25 cellular contexts compared by ENCODE assay signal in genomic region chr14:74695406-74695805, GRCh38.
"Had no signal": no experiment of that assay in that cellular context is flagged by ENCODE, and none has a peak within 500 bp of the region (broad histone marks: within the 10 kb centered on the region; RNA-seq: fewer than 3 reads in every experiment).

No MANE protein-coding gene starts in this region.

- H3K9me3 Mint-ChIP-seq: activated CD4-positive, alpha-beta memory T cell treated with anti-CD3 and anti-CD28 coated beads, Interleukin-2, amount 10 ng/mL, durations not matched to agents 7 days and 5 days; activated CD4-positive, alpha-beta T cell treated with anti-CD3 and anti-CD28 coated beads, Interleukin-2, amount 10 ng/mL, durations not matched to agents 24 days and 14 days; activated naive CD8-positive, alpha-beta T cell treated with anti-CD3 and anti-CD28 coated beads for 36 hours; activated T-helper 17 cell treated with anti-CD3 and anti-CD28 coated beads, Interleukin-2, amount 50 U/mL, for 72 hours; naive thymus-derived CD4-positive, alpha-beta T cell; neural crest cell; stimulated activated memory B cell treated with anti-CD40 and anti-IgM and Interleukin-4, amounts not matched to agents 10 μg/mL and 1 μg/mL and 100 μg/mL, for 72 hours; T-cell had no signal

- H3K27ac ChIP-seq: thoracic aorta, upper lobe of left lung had no signal

- H3K27me3 ChIP-seq: left lung, upper lobe of left lung had no signal

- H3K4me3 ChIP-seq: left lung, lung, thoracic aorta, upper lobe of left lung had no signal

- H3K27ac Mint-ChIP-seq: activated CD4-positive, alpha-beta memory T cell treated with anti-CD3 and anti-CD28 coated beads, Interleukin-2, amount 10 ng/mL, durations not matched to agents 7 days and 5 days; activated CD4-positive, alpha-beta T cell treated with anti-CD3 and anti-CD28 coated beads, Interleukin-2, amount 10 ng/mL, durations not matched to agents 24 days and 14 days; activated naive CD8-positive, alpha-beta T cell treated with anti-CD3 and anti-CD28 coated beads for 36 hours; activated T-helper 17 cell treated with anti-CD3 and anti-CD28 coated beads, Interleukin-2, amount 50 U/mL, for 72 hours; stimulated activated memory B cell treated with anti-CD40 and anti-IgM and Interleukin-4, amounts not matched to agents 10 μg/mL and 1 μg/mL and 100 μg/mL, for 72 hours; T-cell had no signal

- H3K4me3 Mint-ChIP-seq: activated CD4-positive, alpha-beta memory T cell treated with anti-CD3 and anti-CD28 coated beads, Interleukin-2, amount 10 ng/mL, durations not matched to agents 7 days and 5 days; activated CD4-positive, alpha-beta T cell treated with anti-CD3 and anti-CD28 coated beads, Interleukin-2, amount 10 ng/mL, durations not matched to agents 24 days and 14 days; activated naive CD8-positive, alpha-beta T cell treated with anti-CD3 and anti-CD28 coated beads for 36 hours; activated T-helper 17 cell treated with anti-CD3 and anti-CD28 coated beads, Interleukin-2, amount 50 U/mL, for 72 hours; naive thymus-derived CD4-positive, alpha-beta T cell; neural crest cell; stimulated activated memory B cell treated with anti-CD40 and anti-IgM and Interleukin-4, amounts not matched to agents 10 μg/mL and 1 μg/mL and 100 μg/mL, for 72 hours; T-cell had no signal

- ATAC-seq: activated CD4-positive, CD25-positive, alpha-beta regulatory T cell treated with anti-CD3 and anti-CD28 coated beads, Interleukin-2, amount 50 U/mL, for 24 hours; activated T-helper 17 cell treated with anti-CD3 and anti-CD28 coated beads, Interleukin-2, amount 50 U/mL, for 72 hours; left lung; naive thymus-derived CD4-positive, alpha-beta T cell; sciatic nerve; stimulated activated memory B cell treated with anti-CD40 and anti-IgM and Interleukin-4, amounts not matched to agents 10 μg/mL and 1 μg/mL and 100 μg/mL, for 72 hours; T-cell had no signal

- H3K27me3 Mint-ChIP-seq: activated CD4-positive, alpha-beta memory T cell treated with anti-CD3 and anti-CD28 coated beads, Interleukin-2, amount 10 ng/mL, durations not matched to agents 7 days and 5 days; activated CD4-positive, alpha-beta T cell treated with anti-CD3 and anti-CD28 coated beads, Interleukin-2, amount 10 ng/mL, durations not matched to agents 24 days and 14 days; activated naive CD8-positive, alpha-beta T cell treated with anti-CD3 and anti-CD28 coated beads for 36 hours; activated T-helper 17 cell treated with anti-CD3 and anti-CD28 coated beads, Interleukin-2, amount 50 U/mL, for 72 hours; naive thymus-derived CD4-positive, alpha-beta T cell; stimulated activated memory B cell treated with anti-CD40 and anti-IgM and Interleukin-4, amounts not matched to agents 10 μg/mL and 1 μg/mL and 100 μg/mL, for 72 hours; T-cell had no signal

- DNase-seq: activated CD4-positive, alpha-beta memory T cell treated with anti-CD3 and anti-CD28 coated beads, Interleukin-2, amount 10 ng/mL, durations not matched to agents 7 days and 5 days; activated CD4-positive, alpha-beta T cell treated with anti-CD3 and anti-CD28 coated beads, Interleukin-2, amount 10 ng/mL, durations not matched to agents 24 days and 14 days; activated naive CD4-positive, alpha-beta T cell treated with Interleukin-2 at 50 U/mL for 16 hours; activated naive CD8-positive, alpha-beta T cell treated with anti-CD3 and anti-CD28 coated beads for 36 hours; central memory CD4-positive, alpha-beta T cell; dermis blood vessel endothelial cell; effector CD8-positive, alpha-beta T cell; hippocampal formation; kidney glomerular epithelial cell; left lung; naive thymus-derived CD4-positive, alpha-beta T cell; posterior cingulate gyrus; small intestine; stimulated activated CD4-positive, alpha-beta T cell treated with anti-CD3 and anti-CD28 coated beads, Interleukin-2, amount 100 ng/mL, for 24 hours; T-cell; upper lobe of left lung had no signal

- H3K36me3 ChIP-seq: thoracic aorta had no signal

- H3K9me3 ChIP-seq: left lung, thoracic aorta, upper lobe of left lung had no signal

- FAIRE-seq: astrocyte, frontal cortex, small intestine had no signal

- H3K4me1 Mint-ChIP-seq: neural crest cell had no signal
